ENCODE assay signal across 17 cellular contexts in the genomic region with DNA sequence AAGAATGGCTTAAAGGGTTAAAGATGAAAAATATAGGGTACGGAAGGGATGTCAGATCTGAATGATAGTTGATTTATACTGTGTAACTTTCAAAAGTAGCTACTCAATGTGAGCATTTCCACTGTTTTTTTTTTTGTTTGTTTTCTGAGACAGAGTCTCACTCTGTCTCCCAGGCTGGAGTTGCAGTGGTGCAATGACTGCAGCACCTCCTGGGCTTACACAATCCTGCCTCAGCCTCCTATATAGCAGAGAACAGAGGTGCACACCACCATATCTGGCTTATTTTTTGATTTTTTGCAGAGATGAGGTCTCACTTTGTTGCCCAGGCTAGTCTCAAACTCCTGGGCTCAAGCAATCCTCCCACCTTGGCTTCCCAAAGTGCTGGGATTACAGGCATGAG. TPM values are rescaled to one million over a fixed set of nuclear protein-coding genes. Genes with fewer than 3 reads are reported as not detected.
DNase-seq lines count a peak whose midpoint lies in the region; ATAC-seq and TF ChIP-seq lines count a peak whose summit lies in the region.
"Had no signal": no experiment of that assay in that cellular context is flagged by ENCODE, and none has a peak within 500 bp of the region (broad histone marks: within the 10 kb centered on the region; RNA-seq: fewer than 3 reads in every experiment).

No MANE protein-coding gene starts in this region.

- peak overlapping the region; percentile 59 for H3K27ac ChIP-seq in iPS-20b (ENCODE audit: low read length)
- H3K27ac ChIP-seq in subcutaneous abdominal adipose tissue (ENCODE audit: low read depth, low read length), result peak overlapping the region; percentile 47
- H3K27ac ChIP-seq: A549, KMS-11, Peyer's patch had no signal

- intact Hi-C loops in activated naive CD4-positive, alpha-beta T cell treated with anti-CD3 and anti-CD28 coated beads for 36 hours (cut with micrococcal nuclease), result loop anchor here (1.0 kb wide), 1 partner anchor 308 kb away; no protein-coding TSS in a partner anchor
- intact Hi-C loops in natural killer cell (cut with micrococcal nuclease), result no loop called here

- H3K9me3 ChIP-seq in iPS-20b (ENCODE audit: insufficient read depth, low read depth, low read length), result no peaks in the 10 kb centered on the region
- H3K9me3 ChIP-seq in subcutaneous abdominal adipose tissue (ENCODE audit: control insufficient read depth in 5 of 5, low read length in 5 of 5), result no peaks in the 10 kb centered on the region
- H3K9me3 ChIP-seq: A549, Caco-2, MG63, Peyer's patch had no signal

- peak overlapping the region; percentile 32 for H3K27ac Mint-ChIP-seq in activated naive CD4-positive, alpha-beta T cell treated with anti-CD3 and anti-CD28 coated beads, Interleukin-2, amount 50 U/mL, for 24 hours
- H3K27ac Mint-ChIP-seq in activated naive CD4-positive, alpha-beta T cell treated with anti-CD3 and anti-CD28 coated beads for 36 hours, result no peak overlapping the region
- peak overlapping the region; percentile 94 for H3K27ac Mint-ChIP-seq in activated naive CD8-positive, alpha-beta T cell
- no peak overlapping the region for H3K27ac Mint-ChIP-seq in progenitor cell of endocrine pancreas
- H3K27ac Mint-ChIP-seq in natural killer cell, result no peak overlapping the region
- H3K27ac Mint-ChIP-seq: CD14-positive monocyte had no signal

- TF ChIP-seq CTCF in progenitor cell of endocrine pancreas (IDR thresholded peaks at IDR 0.05; ENCODE audit: unreplicated experiment), result no peak
- no peak for TF ChIP-seq CTCF in natural killer cell (IDR thresholded peaks at IDR 0.05)

- peaks cover 12% of the 10 kb centered on the region; the same call in 1 of the 2 replicates for H3K4me1 ChIP-seq in iPS-20b (ENCODE audit: insufficient read depth, low read length)
- peaks cover 0 to 13% (median 10%) of the 10 kb centered on the region in 5 donors for H3K4me1 ChIP-seq in subcutaneous abdominal adipose tissue (ENCODE audit: control insufficient read depth in 5 of 5, insufficient read depth in 5 of 5, low read length in 5 of 5)
- H3K4me1 ChIP-seq: A549 had no signal

- no peak for ATAC-seq in natural killer cell

- H3K36me3 ChIP-seq in iPS-20b (ENCODE audit: insufficient read depth, low read depth, low read length) (peaks cover 15% of the 10 kb centered on the region), subcutaneous abdominal adipose tissue (ENCODE audit: control insufficient read depth in 5 of 5, insufficient read depth in 5 of 5, low read length in 5 of 5) (peaks cover 5 to 17% (median 13%) of the 10 kb centered on the region in 5 donors)

- H3K9me3 Mint-ChIP-seq in activated naive CD4-positive, alpha-beta T cell treated with anti-CD3 and anti-CD28 coated beads, Interleukin-2, amount 50 U/mL, for 24 hours, result no peaks in the 10 kb centered on the region
- no peaks in the 10 kb centered on the region for H3K9me3 Mint-ChIP-seq in activated naive CD4-positive, alpha-beta T cell treated with anti-CD3 and anti-CD28 coated beads for 36 hours
- no peaks in the 10 kb centered on the region for H3K9me3 Mint-ChIP-seq in activated naive CD8-positive, alpha-beta T cell (ENCODE audit: low read depth)
- no peaks in the 10 kb centered on the region for H3K9me3 Mint-ChIP-seq in progenitor cell of endocrine pancreas (ENCODE audit: low read depth)
- H3K9me3 Mint-ChIP-seq in natural killer cell, result no peaks in the 10 kb centered on the region
- H3K9me3 Mint-ChIP-seq: CD14-positive monocyte had no signal

- no peaks in the 10 kb centered on the region for H3K36me3 Mint-ChIP-seq in activated naive CD4-positive, alpha-beta T cell treated with anti-CD3 and anti-CD28 coated beads, Interleukin-2, amount 50 U/mL, for 24 hours
- H3K36me3 Mint-ChIP-seq in activated naive CD4-positive, alpha-beta T cell treated with anti-CD3 and anti-CD28 coated beads for 36 hours (ENCODE audit: low read depth), result peaks cover 6% of the 10 kb centered on the region
- no peaks in the 10 kb centered on the region for H3K36me3 Mint-ChIP-seq in activated naive CD8-positive, alpha-beta T cell
- H3K36me3 Mint-ChIP-seq in progenitor cell of endocrine pancreas (ENCODE audit: insufficient read depth) (peaks cover 6% of the 10 kb centered on the region), natural killer cell (no peaks in the 10 kb centered on the region)

- H3K4me1 Mint-ChIP-seq in activated naive CD4-positive, alpha-beta T cell treated with anti-CD3 and anti-CD28 coated beads, Interleukin-2, amount 50 U/mL, for 24 hours, result peaks cover 37% of the 10 kb centered on the region
- H3K4me1 Mint-ChIP-seq in activated naive CD4-positive, alpha-beta T cell treated with anti-CD3 and anti-CD28 coated beads for 36 hours (ENCODE audit: low read depth), result peaks cover 42% of the 10 kb centered on the region
- peaks cover 30% of the 10 kb centered on the region for H3K4me1 Mint-ChIP-seq in activated naive CD8-positive, alpha-beta T cell (ENCODE audit: low read depth)
- peaks cover 29% of the 10 kb centered on the region for H3K4me1 Mint-ChIP-seq in progenitor cell of endocrine pancreas (ENCODE audit: low read depth)
- H3K4me1 Mint-ChIP-seq in natural killer cell, result no peaks in the 10 kb centered on the region

- DNase-seq in activated naive CD4-positive, alpha-beta T cell treated with anti-CD3 and anti-CD28 coated beads for 36 hours, result no peak
- DNase-seq in progenitor cell of endocrine pancreas (ENCODE audit: low spot score, unreplicated experiment) (no peak), natural killer cell (no peak), ureter (ENCODE audit: low spot score) (no peak)
- DNase-seq: Caco-2, MG63, NCI-H187 treated with DMSO at 0.1 percent for 48 hours, NCI-H510A treated with DMSO at 0.1 percent for 48 hours, Peyer's patch, Right ventricle myocardium superior had no signal

- H3K4me3 Mint-ChIP-seq in activated naive CD4-positive, alpha-beta T cell treated with anti-CD3 and anti-CD28 coated beads, Interleukin-2, amount 50 U/mL, for 24 hours, result no peak overlapping the region
- H3K4me3 Mint-ChIP-seq in activated naive CD4-positive, alpha-beta T cell treated with anti-CD3 and anti-CD28 coated beads for 36 hours, result no peak overlapping the region
- H3K4me3 Mint-ChIP-seq in activated naive CD8-positive, alpha-beta T cell, result no peak overlapping the region
- H3K4me3 Mint-ChIP-seq in progenitor cell of endocrine pancreas (ENCODE audit: low read depth) (no peak overlapping the region), natural killer cell (no peak overlapping the region)
- H3K4me3 Mint-ChIP-seq: CD14-positive monocyte had no signal

- H3K4me3 ChIP-seq in iPS-20b (ENCODE audit: low read length) (no peak overlapping the region), subcutaneous abdominal adipose tissue (ENCODE audit: low read depth in 1 of 5, low read length in 5 of 5) (no peak overlapping the region)
- H3K4me3 ChIP-seq: A549, MG63, Peyer's patch had no signal

- no peak overlapping the region for H3K9ac ChIP-seq in iPS-20b (ENCODE audit: low read depth, low read length)
- H3K9ac ChIP-seq in subcutaneous abdominal adipose tissue (ENCODE audit: low read length in 5 of 5), result no peak overlapping the region
- H3K9ac ChIP-seq: KMS-11 had no signal

- H3K27me3 ChIP-seq in iPS-20b (ENCODE audit: insufficient read depth, low read length) (no peaks in the 10 kb centered on the region), subcutaneous abdominal adipose tissue (ENCODE audit: control insufficient read depth in 5 of 5, insufficient read depth in 4 of 5, low read length in 5 of 5) (no peaks in the 10 kb centered on the region)
- H3K27me3 ChIP-seq: MG63, Peyer's patch had no signal

- no peaks in the 10 kb centered on the region for H3K27me3 Mint-ChIP-seq in activated naive CD4-positive, alpha-beta T cell treated with anti-CD3 and anti-CD28 coated beads, Interleukin-2, amount 50 U/mL, for 24 hours
- no peaks in the 10 kb centered on the region for H3K27me3 Mint-ChIP-seq in activated naive CD4-positive, alpha-beta T cell treated with anti-CD3 and anti-CD28 coated beads for 36 hours (ENCODE audit: low read depth)
- no peaks in the 10 kb centered on the region for H3K27me3 Mint-ChIP-seq in activated naive CD8-positive, alpha-beta T cell
- H3K27me3 Mint-ChIP-seq in progenitor cell of endocrine pancreas (no peaks in the 10 kb centered on the region), natural killer cell (ENCODE audit: low read depth in 2 of 2) (no peaks in the 10 kb centered on the region)

- CTCF ChIA-PET in activated naive CD4-positive, alpha-beta T cell treated with anti-CD3 and anti-CD28 coated beads for 36 hours (lab: Charles Lee), result interaction anchor here (0.6 to 3.1 kb wide), 6 partner anchors 10 to 95 kb away, joined by 3 to 25 read pairs (median 12); a partner anchor contains a TSS

RNA-seq across cellular contexts. Expression of a gene that starts 9.9 kb away (rescaled TPM):
- 10 to 100 TPM; 44.7 to 46.1 TPM for total RNA-seq in activated naive CD4-positive, alpha-beta T cell treated with anti-CD3 and anti-CD28 coated beads for 36 hours
- 11.7 and 12.5 TPM in 2 replicates for total RNA-seq in progenitor cell of endocrine pancreas
- total RNA-seq in natural killer cell, result 10 to 100 TPM; 42.1 to 53.8 (median 48.9) TPM
- 26.8 TPM for total RNA-seq in ureter

RNA-seq across cellular contexts. Expression of a gene that starts 16.5 kb away (rescaled TPM):
- total RNA-seq in activated naive CD4-positive, alpha-beta T cell treated with anti-CD3 and anti-CD28 coated beads for 36 hours, result 1 to 10 TPM; 6.9 to 8.1 TPM
- total RNA-seq in progenitor cell of endocrine pancreas (10.2 and 10.7 TPM in 2 replicates), natural killer cell (1 to 10 TPM; 3.3 to 5.5 (median 3.7) TPM), ureter (7.4 TPM)

RNA-seq across cellular contexts. Expression of a gene that starts 16.7 kb away (rescaled TPM):
- total RNA-seq in activated naive CD4-positive, alpha-beta T cell treated with anti-CD3 and anti-CD28 coated beads for 36 hours, result 10 to 100 TPM; 12.1 to 14.4 TPM
- total RNA-seq in progenitor cell of endocrine pancreas (22.9 and 26.0 TPM in 2 replicates), natural killer cell (10 to 100 TPM; 13.1 to 18.8 (median 17.0) TPM), ureter (17.0 TPM)

Comparison
In these comparisons a context has a peak if more than half of its experiments do, and no peak if none do; other contexts are left out.
1. H3K27ac Mint-ChIP-seq: peak in activated naive CD4-positive, alpha-beta T cell treated with anti-CD3 and anti-CD28 coated beads, Interleukin-2, amount 50 U/mL, for 24 hours (single experiment) and activated naive CD8-positive, alpha-beta T cell (single experiment); none in activated naive CD4-positive, alpha-beta T cell treated with anti-CD3 and anti-CD28 coated beads for 36 hours (single experiment), progenitor cell of endocrine pancreas (single experiment) and natural killer cell (0 of 2).